14 cellular contexts compared by ENCODE assay signal in the genomic region with DNA sequence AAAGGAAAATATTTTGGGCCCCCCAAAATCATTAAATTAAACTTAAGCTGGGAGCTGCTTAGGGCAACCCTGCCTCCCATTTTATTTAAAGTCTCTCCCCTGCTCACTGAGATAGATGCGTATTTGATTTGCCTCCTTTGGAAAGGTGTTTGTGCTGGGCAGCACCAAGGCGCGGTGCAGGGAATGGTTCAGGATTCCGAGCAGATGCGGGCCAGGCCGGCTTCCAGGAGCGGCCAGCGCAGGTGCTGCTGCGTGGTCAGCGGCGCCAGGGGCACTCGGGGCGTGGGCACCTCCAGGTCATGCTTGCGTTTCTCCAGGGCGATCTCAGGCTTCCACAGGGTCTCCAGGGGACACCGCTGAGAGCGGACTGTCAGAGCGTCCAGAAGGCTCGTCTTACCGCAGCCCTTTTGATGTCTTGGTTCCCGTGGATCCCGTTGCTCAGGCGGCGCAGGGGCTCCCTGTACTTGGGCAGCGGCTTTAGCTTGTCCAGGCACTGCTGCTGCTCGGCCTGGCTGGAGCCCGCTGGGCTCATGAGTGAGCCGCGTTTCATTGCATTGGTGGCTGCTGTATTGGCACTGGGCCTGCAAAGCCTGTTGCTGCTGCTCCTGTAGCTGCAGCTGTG. TPM values are rescaled to one million over a fixed set of nuclear protein-coding genes. Genes with fewer than 3 reads are reported as not detected.
A peak's percentile ranks its signal among the peaks of the same experiment; 100 is the strongest.
DNase-seq lines count a peak whose midpoint lies in the region; ATAC-seq and TF ChIP-seq lines count a peak whose summit lies in the region.
"Not testable (repeated sequence)": the region's sequence is repeated elsewhere in the genome, so short reads cannot be mapped to it uniquely, and the experiment has no call there.
"Had no signal": no experiment of that assay in that cellular context is flagged by ENCODE, and none has a peak within 500 bp of the region (broad histone marks: within the 10 kb centered on the region; RNA-seq: fewer than 3 reads in every experiment).

No MANE protein-coding gene starts in this region.

- peak overlapping the region; percentile 36 for H3K4me2 ChIP-seq in osteoblast (ENCODE audit: insufficient read depth, low read length)

- WGBS in heart left ventricle, 4 donors: 13 to 29% (median 21%) methylated on average over 10 to 29 of the region's 29 CpGs

- not testable (repeated sequence) for H3K27ac Mint-ChIP-seq in activated CD8-positive, alpha-beta memory T cell treated with anti-CD3 and anti-CD28 coated beads, Interleukin-2, amount 10 ng/mL, durations not matched to agents 7 days and 5 days

- H3K4me1 ChIP-seq in heart left ventricle: peaks cover 0 to 13% (median 0%) of the 10 kb centered on the region in 12 donors
- H3K4me1 ChIP-seq in osteoblast (ENCODE audit: insufficient read depth, low read length); thoracic aorta (ENCODE audit: control insufficient read depth in 1 of 2, low read depth in 2 of 2): not testable (repeated sequence)

- peak; percentile 6 for ATAC-seq in activated CD8-positive, alpha-beta memory T cell treated with anti-CD3 and anti-CD28 coated beads, Interleukin-2, amount 10 ng/mL, durations not matched to agents 7 days and 5 days
- peak in 3 of 4 donors; percentile 14 to 69 (median 44) for ATAC-seq in heart left ventricle
- not testable (repeated sequence) for ATAC-seq in thoracic aorta (ENCODE audit: insufficient number of reproducible peaks, low FRiP score, low read depth)

- H3K36me3 ChIP-seq in heart left ventricle; osteoblast (ENCODE audit: insufficient read depth, low read length); thoracic aorta: not testable (repeated sequence)

- peak overlapping the region in 1 of 59 donors; percentile 48 for H3K27ac ChIP-seq in dorsolateral prefrontal cortex
- not testable (repeated sequence) for H3K27ac ChIP-seq in heart left ventricle; osteoblast (ENCODE audit: low read depth, low read length); thoracic aorta

- H3K36me3 Mint-ChIP-seq in activated CD8-positive, alpha-beta memory T cell treated with anti-CD3 and anti-CD28 coated beads, Interleukin-2, amount 10 ng/mL, durations not matched to agents 7 days and 5 days: not testable (repeated sequence)

- H3K9me3 ChIP-seq in heart left ventricle; osteoblast (ENCODE audit: low read depth, low read length); thoracic aorta: not testable (repeated sequence)

- H3K4me3 ChIP-seq in dorsolateral prefrontal cortex: peak overlapping the region in 56 of 59 donors; percentile 7 to 67 (median 39)
- H3K4me3 ChIP-seq in heart left ventricle: peak overlapping the region in 6 of 12 donors; percentile 12 to 24 (median 19)
- H3K4me3 ChIP-seq in osteoblast (ENCODE audit: insufficient read depth, low read length): peak overlapping the region; percentile 40
- H3K4me3 ChIP-seq in thoracic aorta: peak overlapping the region; percentile 17

- intact Hi-C loops in dorsolateral prefrontal cortex (cut with DNase I); heart left ventricle (cut with DNase I): not testable (repeated sequence)

- not testable (repeated sequence) for H3K4me3 Mint-ChIP-seq in activated CD8-positive, alpha-beta memory T cell treated with anti-CD3 and anti-CD28 coated beads, Interleukin-2, amount 10 ng/mL, durations not matched to agents 7 days and 5 days

- not testable (repeated sequence) for H3K9me3 Mint-ChIP-seq in activated CD8-positive, alpha-beta memory T cell treated with anti-CD3 and anti-CD28 coated beads, Interleukin-2, amount 10 ng/mL, durations not matched to agents 7 days and 5 days (ENCODE audit: low read depth)

- not testable (repeated sequence) for H3K79me2 ChIP-seq in osteoblast (ENCODE audit: insufficient read depth, low read length)

- peaks cover 0 to 21% (median 0%) of the 10 kb centered on the region in 45 donors for H3K27me3 ChIP-seq in dorsolateral prefrontal cortex
- H3K27me3 ChIP-seq in heart left ventricle: peaks cover 0 to 15% (median 5%) of the 10 kb centered on the region in 9 donors
- not testable (repeated sequence) for H3K27me3 ChIP-seq in osteoblast (ENCODE audit: insufficient read depth, low read length); thoracic aorta (replicated peaks; ENCODE audit: insufficient read depth)

- CTCF ChIA-PET in activated CD8-positive, alpha-beta memory T cell treated with anti-CD3 and anti-CD28 coated beads, Interleukin-2, amount 10 ng/mL, durations not matched to agents 7 days and 5 days (lab: Charles Lee): interaction anchor here (2.5 kb wide), 1 partner anchor 241 kb away, joined by 5 read pairs; no protein-coding TSS in a partner anchor

- not testable (repeated sequence) for TF ChIP-seq CTCF in dorsolateral prefrontal cortex (IDR thresholded peaks at IDR 0.05 in 54 of 56, conservative IDR thresholded peaks at IDR 0.05 in 2 of 56; ENCODE audit: low read depth in 1 of 56, partially characterized antibody in 56 of 56); heart left ventricle (IDR thresholded peaks at IDR 0.05); osteoblast (IDR thresholded peaks at IDR 0.05; ENCODE audit: extremely low read depth, low read depth, low read length); thoracic aorta (IDR thresholded peaks at IDR 0.05)

- H3K27me3 Mint-ChIP-seq in activated CD8-positive, alpha-beta memory T cell treated with anti-CD3 and anti-CD28 coated beads, Interleukin-2, amount 10 ng/mL, durations not matched to agents 7 days and 5 days: peaks cover 15% of the 10 kb centered on the region

- not testable (repeated sequence) for H4K20me1 ChIP-seq in osteoblast (ENCODE audit: insufficient read depth, low read length)

- not testable (repeated sequence) for H3K4me1 Mint-ChIP-seq in activated CD8-positive, alpha-beta memory T cell treated with anti-CD3 and anti-CD28 coated beads, Interleukin-2, amount 10 ng/mL, durations not matched to agents 7 days and 5 days

- not testable (repeated sequence) for TF ChIP-seq POLR2A in heart left ventricle (IDR thresholded peaks at IDR 0.05)

- not testable (repeated sequence) for H2AFZ ChIP-seq in osteoblast (ENCODE audit: low read length)

- DNase-seq in EH (ENCODE audit: low read depth) (peak; percentile 13), LHCN-M2 (ENCODE audit: low read depth) (peak; percentile 26), islet precursor cell (peak; percentile 66), osteoblast (ENCODE audit: insufficient read length, low spot score, missing footprints) (peak; percentile 29)
- not testable (repeated sequence) for DNase-seq in activated CD8-positive, alpha-beta memory T cell treated with anti-CD3 and anti-CD28 coated beads, Interleukin-2, amount 10 ng/mL, durations not matched to agents 7 days and 5 days; dorsolateral prefrontal cortex; heart left ventricle; thoracic aorta (ENCODE audit: low spot score)

RNA-seq across cellular contexts. Expression of gene RAB6D, which starts 31.2 kb away (rescaled TPM):
- total RNA-seq in LHCN-M2 (2014; rRNA removed) (0.06 TPM in 1 of 2 replicates, not detected in the other), dorsolateral prefrontal cortex (1 to 10 TPM in 112 of 120 experiments, under 1 TPM in 8; 0.76 to 4.0 (median 2.0) TPM), heart left ventricle (under 1 TPM in 4 of 9 donors, not detected in 5; 0.11 to 0.18 (median 0.13) TPM), osteoblast (under 0.01 TPM in 1 of 2 replicates, not detected in the other), thoracic aorta (not detected)
- polyA plus RNA-seq in LHCN-M2 (2012): 0.02 TPM
- total RNA-seq in activated CD8-positive, alpha-beta memory T cell treated with anti-CD3 and anti-CD28 coated beads, Interleukin-2, amount 10 ng/mL, durations not matched to agents 7 days and 5 days: not detected
- not detected for polyA plus RNA-seq in heart left ventricle
- total RNA-seq: A673; activated B cell treated with CpG ODN at 0.5 μM for 24 hours; GM12878; naive thymus-derived CD8-positive, alpha-beta T cell; skeletal muscle tissue had no signal
- polyA plus RNA-seq: BJ; naive thymus-derived CD8-positive, alpha-beta T cell had no signal
